1 cellular context compared by ENCODE assay signal in the genomic region with DNA sequence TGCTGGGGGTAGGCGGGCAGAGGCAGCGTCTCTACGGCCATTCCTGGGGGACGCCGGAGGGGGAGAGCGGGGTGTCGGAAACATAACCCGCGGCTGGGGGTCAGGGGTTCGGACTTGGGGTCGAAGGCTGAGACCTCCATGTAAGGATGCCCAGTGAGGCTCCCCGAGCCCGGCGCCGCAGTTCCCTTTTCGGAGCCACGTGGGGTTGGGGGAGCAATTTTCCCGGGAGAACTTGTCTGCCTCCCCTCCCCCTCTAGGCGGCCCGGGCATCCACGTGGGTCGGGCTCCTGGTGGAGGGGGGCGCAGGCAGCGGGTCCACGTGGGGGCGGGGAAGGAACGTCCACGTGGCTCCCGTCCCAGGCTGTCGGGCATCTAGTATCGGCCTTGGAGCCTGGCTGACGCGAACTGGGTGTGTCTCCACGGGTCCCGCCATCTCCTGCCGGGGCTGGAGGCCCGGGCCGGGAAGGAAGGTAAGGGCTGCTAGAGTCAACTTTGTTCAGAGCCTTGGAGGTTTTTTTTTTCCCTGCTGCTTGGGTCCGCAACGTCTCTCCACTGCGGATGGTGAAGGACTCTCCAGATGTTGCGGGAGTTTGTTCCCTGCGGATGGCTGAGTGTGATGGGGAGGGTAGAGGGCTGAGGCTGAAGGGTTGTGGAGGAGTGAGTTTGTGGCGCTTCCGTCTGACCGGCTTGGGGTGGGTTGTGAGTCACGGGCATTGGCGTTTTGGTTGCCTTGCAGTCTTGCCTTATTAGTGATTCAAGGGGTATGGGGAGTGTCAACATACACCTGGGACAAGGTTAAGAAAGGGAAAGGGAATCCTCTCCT.
A peak's percentile ranks its signal among the peaks of the same experiment; 100 is the strongest.
TF ChIP-seq lines count a peak whose summit lies in the region.

No MANE protein-coding gene starts in this region.

TF ChIP-seq in GM12878, 131 proteins besides CTCF, POLR2A, EP300 and RAD21 (continued from another document and continues in another):
- TF ChIP-seq, protein P1, sequence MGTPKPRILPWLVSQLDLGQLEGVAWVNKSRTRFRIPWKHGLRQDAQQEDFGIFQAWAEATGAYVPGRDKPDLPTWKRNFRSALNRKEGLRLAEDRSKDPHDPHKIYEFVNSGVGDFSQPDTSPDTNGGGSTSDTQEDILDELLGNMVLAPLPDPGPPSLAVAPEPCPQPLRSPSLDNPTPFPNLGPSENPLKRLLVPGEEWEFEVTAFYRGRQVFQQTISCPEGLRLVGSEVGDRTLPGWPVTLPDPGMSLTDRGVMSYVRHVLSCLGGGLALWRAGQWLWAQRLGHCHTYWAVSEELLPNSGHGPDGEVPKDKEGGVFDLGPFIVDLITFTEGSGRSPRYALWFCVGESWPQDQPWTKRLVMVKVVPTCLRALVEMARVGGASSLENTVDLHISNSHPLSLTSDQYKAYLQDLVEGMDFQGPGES (IDR thresholded peaks at IDR 0.05) = no peak
- TF ChIP-seq IKZF1 (conservative IDR thresholded peaks at IDR 0.05) (no peak), KDM1A (IDR thresholded peaks at IDR 0.05; ENCODE audit: borderline replicate concordance) (no peak), TCF7 (IDR thresholded peaks at IDR 0.05; ENCODE audit: borderline replicate concordance) (no peak), ATF2 (IDR thresholded peaks at IDR 0.05; ENCODE audit: low read length) (no peak), PRDM15 (CRISPR knock-in tag; IDR thresholded peaks at IDR 0.05) (no peak), MAX (IDR thresholded peaks at IDR 0.05; ENCODE audit: low read depth, low read length) (peak; percentile 43; the same call in 1 of the 2 replicates), ZBTB4 (CRISPR knock-in tag; IDR thresholded peaks at IDR 0.05) (no peak), ZNF24 (IDR thresholded peaks at IDR 0.05) (no peak), PKNOX1 (IDR thresholded peaks at IDR 0.05) (no peak), SREBF2 (IDR thresholded peaks at IDR 0.05; ENCODE audit: low read length) (no peak), EZH2 (IDR thresholded peaks at IDR 0.05; ENCODE audit: borderline replicate concordance, control insufficient read depth, low read depth, low read length) (no peak), SIN3A (IDR thresholded peaks at IDR 0.05; ENCODE audit: low read depth, low read length) (peak; percentile 27; the same call in 1 of the 2 replicates), POU2F2 (IDR thresholded peaks at IDR 0.05; ENCODE audit: borderline replicate concordance, low read depth, low read length) (no peak), ZBTB33 (IDR thresholded peaks at IDR 0.05) (no peak), EGR1 (IDR thresholded peaks at IDR 0.05; ENCODE audit: borderline replicate concordance in 1 of 2, low read depth in 2 of 2, low read length in 2 of 2) (no peak), CHD1 (IDR thresholded peaks at IDR 0.05; ENCODE audit: low read depth, low read length) (no peak), NR2C2 (IDR thresholded peaks at IDR 0.05; ENCODE audit: borderline replicate concordance, control insufficient read depth, insufficient read length, low read depth) (no peak), MLLT1 (IDR thresholded peaks at IDR 0.05) (no peak; the same call in 1 of the 2 replicates), HDGF (IDR thresholded peaks at IDR 0.05) (no peak), FOXK2 (IDR thresholded peaks at IDR 0.05) (no peak), NFYA (IDR thresholded peaks at IDR 0.05; ENCODE audit: borderline replicate concordance, low read depth, low read length) (no peak)
- TF ChIP-seq, protein P2, sequence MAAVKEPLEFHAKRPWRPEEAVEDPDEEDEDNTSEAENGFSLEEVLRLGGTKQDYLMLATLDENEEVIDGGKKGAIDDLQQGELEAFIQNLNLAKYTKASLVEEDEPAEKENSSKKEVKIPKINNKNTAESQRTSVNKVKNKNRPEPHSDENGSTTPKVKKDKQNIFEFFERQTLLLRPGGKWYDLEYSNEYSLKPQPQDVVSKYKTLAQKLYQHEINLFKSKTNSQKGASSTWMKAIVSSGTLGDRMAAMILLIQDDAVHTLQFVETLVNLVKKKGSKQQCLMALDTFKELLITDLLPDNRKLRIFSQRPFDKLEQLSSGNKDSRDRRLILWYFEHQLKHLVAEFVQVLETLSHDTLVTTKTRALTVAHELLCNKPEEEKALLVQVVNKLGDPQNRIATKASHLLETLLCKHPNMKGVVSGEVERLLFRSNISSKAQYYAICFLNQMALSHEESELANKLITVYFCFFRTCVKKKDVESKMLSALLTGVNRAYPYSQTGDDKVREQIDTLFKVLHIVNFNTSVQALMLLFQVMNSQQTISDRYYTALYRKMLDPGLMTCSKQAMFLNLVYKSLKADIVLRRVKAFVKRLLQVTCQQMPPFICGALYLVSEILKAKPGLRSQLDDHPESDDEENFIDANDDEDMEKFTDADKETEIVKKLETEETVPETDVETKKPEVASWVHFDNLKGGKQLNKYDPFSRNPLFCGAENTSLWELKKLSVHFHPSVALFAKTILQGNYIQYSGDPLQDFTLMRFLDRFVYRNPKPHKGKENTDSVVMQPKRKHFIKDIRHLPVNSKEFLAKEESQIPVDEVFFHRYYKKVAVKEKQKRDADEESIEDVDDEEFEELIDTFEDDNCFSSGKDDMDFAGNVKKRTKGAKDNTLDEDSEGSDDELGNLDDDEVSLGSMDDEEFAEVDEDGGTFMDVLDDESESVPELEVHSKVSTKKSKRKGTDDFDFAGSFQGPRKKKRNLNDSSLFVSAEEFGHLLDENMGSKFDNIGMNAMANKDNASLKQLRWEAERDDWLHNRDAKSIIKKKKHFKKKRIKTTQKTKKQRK (IDR thresholded peaks at IDR 0.05; ENCODE audit: low read depth, low read length) = no peak
- TF ChIP-seq, protein P3, sequence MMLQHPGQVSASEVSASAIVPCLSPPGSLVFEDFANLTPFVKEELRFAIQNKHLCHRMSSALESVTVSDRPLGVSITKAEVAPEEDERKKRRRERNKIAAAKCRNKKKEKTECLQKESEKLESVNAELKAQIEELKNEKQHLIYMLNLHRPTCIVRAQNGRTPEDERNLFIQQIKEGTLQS (IDR thresholded peaks at IDR 0.05; ENCODE audit: borderline replicate concordance, extremely low read depth, low read depth, low read length) = no peak
- TF ChIP-seq, protein P4, sequence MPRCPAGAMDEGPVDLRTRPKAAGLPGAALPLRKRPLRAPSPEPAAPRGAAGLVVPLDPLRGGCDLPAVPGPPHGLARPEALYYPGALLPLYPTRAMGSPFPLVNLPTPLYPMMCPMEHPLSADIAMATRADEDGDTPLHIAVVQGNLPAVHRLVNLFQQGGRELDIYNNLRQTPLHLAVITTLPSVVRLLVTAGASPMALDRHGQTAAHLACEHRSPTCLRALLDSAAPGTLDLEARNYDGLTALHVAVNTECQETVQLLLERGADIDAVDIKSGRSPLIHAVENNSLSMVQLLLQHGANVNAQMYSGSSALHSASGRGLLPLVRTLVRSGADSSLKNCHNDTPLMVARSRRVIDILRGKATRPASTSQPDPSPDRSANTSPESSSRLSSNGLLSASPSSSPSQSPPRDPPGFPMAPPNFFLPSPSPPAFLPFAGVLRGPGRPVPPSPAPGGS (IDR thresholded peaks at IDR 0.05; ENCODE audit: borderline replicate concordance, insufficient read depth, low read depth, low read length, poor library complexity, severe bottlenecking) = no peak
- TF ChIP-seq, protein P5, sequence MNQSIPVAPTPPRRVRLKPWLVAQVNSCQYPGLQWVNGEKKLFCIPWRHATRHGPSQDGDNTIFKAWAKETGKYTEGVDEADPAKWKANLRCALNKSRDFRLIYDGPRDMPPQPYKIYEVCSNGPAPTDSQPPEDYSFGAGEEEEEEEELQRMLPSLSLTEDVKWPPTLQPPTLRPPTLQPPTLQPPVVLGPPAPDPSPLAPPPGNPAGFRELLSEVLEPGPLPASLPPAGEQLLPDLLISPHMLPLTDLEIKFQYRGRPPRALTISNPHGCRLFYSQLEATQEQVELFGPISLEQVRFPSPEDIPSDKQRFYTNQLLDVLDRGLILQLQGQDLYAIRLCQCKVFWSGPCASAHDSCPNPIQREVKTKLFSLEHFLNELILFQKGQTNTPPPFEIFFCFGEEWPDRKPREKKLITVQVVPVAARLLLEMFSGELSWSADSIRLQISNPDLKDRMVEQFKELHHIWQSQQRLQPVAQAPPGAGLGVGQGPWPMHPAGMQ (IDR thresholded peaks at IDR 0.05; ENCODE audit: borderline replicate concordance) = no peak
